18 cellular contexts compared by ENCODE assay signal in genomic region chr12:18690653-18691052, GRCh38. TPM values are rescaled to one million over a fixed set of nuclear protein-coding genes. Genes with fewer than 3 reads are reported as not detected.
DNase-seq lines count a peak whose midpoint lies in the region; FAIRE-seq and TF ChIP-seq lines count a peak whose summit lies in the region.
"Had no signal": no experiment of that assay in that cellular context is flagged by ENCODE, and none has a peak within 500 bp of the region (broad histone marks: within the 10 kb centered on the region; RNA-seq: fewer than 3 reads in every experiment).

No MANE protein-coding gene starts in this region.

- H3K27ac ChIP-seq in hepatocyte = peak overlapping the region; percentile 46
- H3K27ac ChIP-seq: BLaER1, HL-60, lower lobe of right lung had no signal

- H3K9me3 Mint-ChIP-seq in nephron progenitor cell = no peaks in the 10 kb centered on the region
- H3K9me3 Mint-ChIP-seq in activated CD4-positive, alpha-beta T cell treated with anti-CD3 and anti-CD28 coated beads, Interleukin-2, amount 10 ng/mL, durations not matched to agents 24 days and 14 days = peaks cover 5% of the 10 kb centered on the region

- no peak overlapping the region for H3K27ac Mint-ChIP-seq in nephron progenitor cell
- no peak overlapping the region for H3K27ac Mint-ChIP-seq in activated CD4-positive, alpha-beta T cell treated with anti-CD3 and anti-CD28 coated beads, Interleukin-2, amount 10 ng/mL, durations not matched to agents 24 days and 14 days
- H3K27ac Mint-ChIP-seq: stimulated activated memory B cell treated with anti-CD40 and anti-IgM and Interleukin-4, amounts not matched to agents 10 μg/mL and 1 μg/mL and 100 μg/mL, for 72 hours had no signal

- H2AFZ ChIP-seq in hepatocyte = no peak overlapping the region

- no peak overlapping the region for H3K4me3 Mint-ChIP-seq in nephron progenitor cell
- no peak overlapping the region for H3K4me3 Mint-ChIP-seq in activated CD4-positive, alpha-beta T cell treated with anti-CD3 and anti-CD28 coated beads, Interleukin-2, amount 10 ng/mL, durations not matched to agents 24 days and 14 days
- H3K4me3 Mint-ChIP-seq: stimulated activated memory B cell treated with anti-CD40 and anti-IgM and Interleukin-4, amounts not matched to agents 10 μg/mL and 1 μg/mL and 100 μg/mL, for 72 hours had no signal

- WGBS in hepatocyte (ENCODE audit: low lambda C conversion rate, missing lambda C conversion rate) = 79% methylated on average over 4 of the region's 4 CpGs

- no peaks in the 10 kb centered on the region for H3K9me3 ChIP-seq in hepatocyte (ENCODE audit: low read depth)
- H3K9me3 ChIP-seq: BLaER1, lower lobe of right lung had no signal

- no peak overlapping the region for H3K4me3 ChIP-seq in astrocyte of the spinal cord (ENCODE audit: low read depth, low read length)
- H3K4me3 ChIP-seq in hepatocyte = no peak overlapping the region
- H3K4me3 ChIP-seq: BLaER1, lower lobe of right lung had no signal

- in situ Hi-C loops in astrocyte of the spinal cord (cut with HindIII; ENCODE audit: low sequenced_read_pairs) = no loop called here

- no peaks in the 10 kb centered on the region for H3K79me2 ChIP-seq in hepatocyte

- H3K36me3 Mint-ChIP-seq in nephron progenitor cell (ENCODE audit: low read depth) = no peaks in the 10 kb centered on the region
- H3K36me3 Mint-ChIP-seq in activated CD4-positive, alpha-beta T cell treated with anti-CD3 and anti-CD28 coated beads, Interleukin-2, amount 10 ng/mL, durations not matched to agents 24 days and 14 days (ENCODE audit: low read depth) = no peaks in the 10 kb centered on the region
- H3K36me3 Mint-ChIP-seq: stimulated activated memory B cell treated with anti-CD40 and anti-IgM and Interleukin-4, amounts not matched to agents 10 μg/mL and 1 μg/mL and 100 μg/mL, for 72 hours had no signal

- no peak overlapping the region for H3K4me2 ChIP-seq in hepatocyte
- H3K4me2 ChIP-seq: BLaER1 had no signal

- no peaks in the 10 kb centered on the region for H3K36me3 ChIP-seq in hepatocyte (replicated peaks; ENCODE audit: insufficient read depth, low read depth)
- H3K36me3 ChIP-seq: BLaER1, lower lobe of right lung had no signal

- H3K27me3 Mint-ChIP-seq in nephron progenitor cell (ENCODE audit: low read depth, poor library complexity) = peaks cover 2% of the 10 kb centered on the region
- H3K27me3 Mint-ChIP-seq in activated CD4-positive, alpha-beta T cell treated with anti-CD3 and anti-CD28 coated beads, Interleukin-2, amount 10 ng/mL, durations not matched to agents 24 days and 14 days = no peaks in the 10 kb centered on the region
- H3K27me3 Mint-ChIP-seq: stimulated activated memory B cell treated with anti-CD40 and anti-IgM and Interleukin-4, amounts not matched to agents 10 μg/mL and 1 μg/mL and 100 μg/mL, for 72 hours had no signal

- intact Hi-C loops in activated CD4-positive, alpha-beta T cell treated with anti-CD3 and anti-CD28 coated beads, Interleukin-2, amount 10 ng/mL, durations not matched to agents 24 days and 14 days (cut with micrococcal nuclease) = no loop called here

- no peaks in the 10 kb centered on the region for H3K27me3 ChIP-seq in hepatocyte
- H3K27me3 ChIP-seq: BLaER1 had no signal

- H3K4me1 ChIP-seq in hepatocyte (ENCODE audit: insufficient read depth) = no peaks in the 10 kb centered on the region
- H3K4me1 ChIP-seq: BLaER1, lower lobe of right lung had no signal

- H3K4me1 Mint-ChIP-seq in nephron progenitor cell = peaks cover 10% of the 10 kb centered on the region
- no peaks in the 10 kb centered on the region for H3K4me1 Mint-ChIP-seq in activated CD4-positive, alpha-beta T cell treated with anti-CD3 and anti-CD28 coated beads, Interleukin-2, amount 10 ng/mL, durations not matched to agents 24 days and 14 days
- H3K4me1 Mint-ChIP-seq: stimulated activated memory B cell treated with anti-CD40 and anti-IgM and Interleukin-4, amounts not matched to agents 10 μg/mL and 1 μg/mL and 100 μg/mL, for 72 hours had no signal

- DNase-seq in AG08396 (ENCODE audit: low spot score) = peak; percentile 54
- peak; percentile 7 for DNase-seq in HTR-8/SVneo (ENCODE audit: insufficient read length, low spot score)
- peak; percentile 62 for DNase-seq in astrocyte of the spinal cord (ENCODE audit: low read depth, low spot score)
- peak; percentile 24 for DNase-seq in hepatocyte (ENCODE audit: low spot score)
- DNase-seq in nephron progenitor cell = no peak
- DNase-seq in NCI-H2171 treated with DMSO at 0.1 percent for 48 hours (lab: John Stamatoyannopoulos, UW) = no peak
- DNase-seq in GOT3 (lab: John Stamatoyannopoulos, UW) = no peak
- DNase-seq in activated CD4-positive, alpha-beta T cell treated with anti-CD3 and anti-CD28 coated beads, Interleukin-2, amount 10 ng/mL, durations not matched to agents 24 days and 14 days = no peak
- DNase-seq: activated CD4-positive, CD25-positive, alpha-beta regulatory T cell treated with anti-CD3 and anti-CD28 coated beads, Interleukin-2, amount 50 U/mL, for 72 hours; activated gamma-delta T cell; lower lobe of right lung; NCI-H1092 treated with DMSO at 0.1 percent for 48 hours; NCI-H524 treated with DMSO at 0.1 percent for 48 hours; occipital lobe; stimulated activated CD4-positive, alpha-beta T cell treated with anti-CD3 and anti-CD28 coated beads, Interleukin-1b, Interleukin-23, amount 100 ng/mL, for 48 hours had no signal

- TF ChIP-seq CTCF in astrocyte of the spinal cord (IDR thresholded peaks at IDR 0.05; ENCODE audit: low read depth, low read length) = no peak
- no peak for TF ChIP-seq CTCF in hepatocyte (IDR thresholded peaks at IDR 0.05; ENCODE audit: poor library complexity)
- no peak for TF ChIP-seq CTCF in nephron progenitor cell (IDR thresholded peaks at IDR 0.05)

- H4K20me1 ChIP-seq in hepatocyte (ENCODE audit: insufficient read depth, poor library complexity, severe bottlenecking) = no peaks in the 10 kb centered on the region
- H4K20me1 ChIP-seq: BLaER1 had no signal

- no peaks in the 10 kb centered on the region for H3K9me2 ChIP-seq in hepatocyte (replicated peaks; ENCODE audit: insufficient read depth)

- no peak for FAIRE-seq in HTR-8/SVneo (lab: Jason Lieb, UNC)

RNA-seq across cellular contexts. Expression of gene PLCZ1, which starts 47.2 kb away (rescaled TPM):
- total RNA-seq in hepatocyte = not detected in 2 replicates
- polyA plus RNA-seq in hepatocyte = not detected in 2 replicates
- total RNA-seq in activated CD4-positive, alpha-beta T cell treated with anti-CD3 and anti-CD28 coated beads, Interleukin-2, amount 10 ng/mL, durations not matched to agents 24 days and 14 days = not detected in 2 replicates
- total RNA-seq: lower lobe of right lung, occipital lobe had no signal

RNA-seq across cellular contexts. Expression of gene CAPZA3, which starts 47.3 kb away (rescaled TPM):
- total RNA-seq in hepatocyte = not detected in 2 replicates
- not detected in 2 replicates for polyA plus RNA-seq in hepatocyte
- total RNA-seq in activated CD4-positive, alpha-beta T cell treated with anti-CD3 and anti-CD28 coated beads, Interleukin-2, amount 10 ng/mL, durations not matched to agents 24 days and 14 days = not detected in 2 replicates
- total RNA-seq: lower lobe of right lung, occipital lobe had no signal

Comparison
In these comparisons a context has a peak if more than half of its experiments do, and no peak if none do; other contexts are left out.
1. DNase-seq: peak in AG08396 (single experiment), HTR-8/SVneo (single experiment), astrocyte of the spinal cord (single experiment) and hepatocyte (single experiment); none in nephron progenitor cell (single experiment), NCI-H2171 treated with DMSO at 0.1 percent for 48 hours (single experiment), GOT3 (single experiment) and activated CD4-positive, alpha-beta T cell treated with anti-CD3 and anti-CD28 coated beads, Interleukin-2, amount 10 ng/mL, durations not matched to agents 24 days and 14 days (single experiment).